8 cellular contexts compared by ENCODE assay signal in genomic region chr3:27360113-27361078, GRCh38. TPM values are rescaled to one million over a fixed set of nuclear protein-coding genes. Genes with fewer than 3 reads are reported as not detected.
A peak's percentile ranks its signal among the peaks of the same experiment; 100 is the strongest.
DNase-seq lines count a peak whose midpoint lies in the region; ATAC-seq and TF ChIP-seq lines count a peak whose summit lies in the region.

No MANE protein-coding gene starts in this region.

- H3K4me3 ChIP-seq in OCI-LY3 (ENCODE audit: low read length) (no peak overlapping the region), right lobe of liver (no peak overlapping the region)
- H3K4me3 ChIP-seq in naive thymus-derived CD4-positive, alpha-beta T cell (ENCODE audit: low read length): no peak overlapping the region

- H3K4me1 ChIP-seq in OCI-LY3 (ENCODE audit: low read length) (peaks cover 30% of the 10 kb centered on the region), right lobe of liver (peaks cover 0 to 47% (median 19%) of the 10 kb centered on the region in 4 donors)
- peaks cover 10 to 18% of the 10 kb centered on the region in 2 donors for H3K4me1 ChIP-seq in naive thymus-derived CD4-positive, alpha-beta T cell (ENCODE audit: control insufficient read depth in 2 of 2, insufficient read depth in 2 of 2, low read length in 2 of 2)

- peak; percentile 55 for ATAC-seq in GM19035 (IDR thresholded peaks at IDR 0.05; ENCODE audit: unreplicated experiment)
- peak; percentile 53 for ATAC-seq in HG03139 (IDR thresholded peaks at IDR 0.05; ENCODE audit: unreplicated experiment)
- peak; percentile 70 to 90 (median 81) for ATAC-seq in right lobe of liver
- no peak for ATAC-seq in T-cell (replicated peaks in 1 of 4)
- ATAC-seq in naive thymus-derived CD4-positive, alpha-beta T cell: no peak

- TF ChIP-seq POLR2A in right lobe of liver (IDR thresholded peaks at IDR 0.05): no peak

- peak in 2 of 3 donors; percentile 21 to 64 for DNase-seq in right lobe of liver
- no peak for DNase-seq in T-cell
- no peak for DNase-seq in naive thymus-derived CD4-positive, alpha-beta T cell
- no peak for DNase-seq in UCSD-AML1 (lab: John Stamatoyannopoulos, UW; ENCODE audit: unreplicated experiment)
- no peak for DNase-seq in activated naive CD4-positive, alpha-beta T cell treated with Interleukin-2 at 50 U/mL for 16 hours

- POLR2A ChIA-PET in T-cell (lab: Charles Lee): interaction anchor here in 1 of 2 donors (0.5 kb wide), 1 partner anchor 67 kb away, joined by 3 read pairs; no protein-coding TSS in a partner anchor
- POLR2A ChIA-PET in naive thymus-derived CD4-positive, alpha-beta T cell (lab: Charles Lee): no interaction called here

- no peak overlapping the region for H3K4me3 Mint-ChIP-seq in T-cell
- no peak overlapping the region for H3K4me3 Mint-ChIP-seq in naive thymus-derived CD4-positive, alpha-beta T cell

- no peaks in the 10 kb centered on the region for H3K36me3 Mint-ChIP-seq in T-cell
- H3K36me3 Mint-ChIP-seq in naive thymus-derived CD4-positive, alpha-beta T cell: peaks cover 0 to 2% (median 0%) of the 10 kb centered on the region in 5 donors

- H3K27ac ChIP-seq in OCI-LY3 (ENCODE audit: low read length): peak overlapping the region; percentile 66
- H3K27ac ChIP-seq in right lobe of liver: peak overlapping the region in 2 of 3 donors; percentile 42 to 69
- no peak overlapping the region for H3K27ac ChIP-seq in naive thymus-derived CD4-positive, alpha-beta T cell (ENCODE audit: low read depth, low read length)

- H3K4me2 ChIP-seq in OCI-LY3 (ENCODE audit: low read length): peak overlapping the region; percentile 74

- CTCF ChIA-PET in T-cell (lab: Charles Lee): interaction anchor here in 1 of 2 donors (0.5 to 0.6 kb wide), 2 partner anchors 271 to 321 kb away, joined by 3 read pairs; no protein-coding TSS in a partner anchor
- CTCF ChIA-PET in naive thymus-derived CD4-positive, alpha-beta T cell (lab: Charles Lee): no interaction called here

- H3K9me3 Mint-ChIP-seq in T-cell: no peaks in the 10 kb centered on the region
- no peaks in the 10 kb centered on the region for H3K9me3 Mint-ChIP-seq in naive thymus-derived CD4-positive, alpha-beta T cell

- TF ChIP-seq CTCF in OCI-LY3 (IDR thresholded peaks at IDR 0.05; ENCODE audit: low read depth, low read length) (no peak), right lobe of liver (IDR thresholded peaks at IDR 0.05) (no peak)

- H3K36me3 ChIP-seq in OCI-LY3 (replicated peaks; ENCODE audit: low read depth, low read length): no peaks in the 10 kb centered on the region
- no peaks in the 10 kb centered on the region for H3K36me3 ChIP-seq in right lobe of liver
- H3K36me3 ChIP-seq in naive thymus-derived CD4-positive, alpha-beta T cell (ENCODE audit: control insufficient read depth in 2 of 3, insufficient read depth in 3 of 3, low read length in 3 of 3): no peaks in the 10 kb centered on the region

- no peaks in the 10 kb centered on the region for H3K27me3 Mint-ChIP-seq in T-cell
- H3K27me3 Mint-ChIP-seq in naive thymus-derived CD4-positive, alpha-beta T cell: peaks cover 0 to 6% (median 0%) of the 10 kb centered on the region in 5 donors

- H3K27me3 ChIP-seq in OCI-LY3 (ENCODE audit: low read depth, low read length) (no peaks in the 10 kb centered on the region), right lobe of liver (no peaks in the 10 kb centered on the region)
- no peaks in the 10 kb centered on the region for H3K27me3 ChIP-seq in naive thymus-derived CD4-positive, alpha-beta T cell (ENCODE audit: control insufficient read depth in 2 of 2, insufficient read depth in 2 of 2, low read length in 2 of 2)

- no peaks in the 10 kb centered on the region for H3K79me2 ChIP-seq in OCI-LY3 (ENCODE audit: low read length)

- no peaks in the 10 kb centered on the region for H3K9me3 ChIP-seq in OCI-LY3 (ENCODE audit: insufficient read depth, low read length)
- no peaks in the 10 kb centered on the region for H3K9me3 ChIP-seq in right lobe of liver
- no peaks in the 10 kb centered on the region for H3K9me3 ChIP-seq in naive thymus-derived CD4-positive, alpha-beta T cell (ENCODE audit: control insufficient read depth in 2 of 3, low read length in 3 of 3)

- intact Hi-C loops in right lobe of liver (cut with DNase I): no loop called here
- intact Hi-C loops in naive thymus-derived CD4-positive, alpha-beta T cell (cut with micrococcal nuclease): no loop called here

- peaks cover 30 to 35% (median 30%) of the 10 kb centered on the region in 3 donors for H3K4me1 Mint-ChIP-seq in T-cell
- H3K4me1 Mint-ChIP-seq in naive thymus-derived CD4-positive, alpha-beta T cell: peaks cover 0 to 31% (median 25%) of the 10 kb centered on the region in 7 donors

- H3K27ac Mint-ChIP-seq in T-cell: no peak overlapping the region
- H3K27ac Mint-ChIP-seq in naive thymus-derived CD4-positive, alpha-beta T cell: peak overlapping the region in 1 of 9 donors; percentile 47

- peak overlapping the region; percentile 53; the same call in 1 of the 2 replicates for H3K9ac ChIP-seq in OCI-LY3 (ENCODE audit: low read length)

- 13% methylated on average over 7 of the region's 7 CpGs for WGBS in right lobe of liver (ENCODE audit: insufficient coverage, low coverage, low lambda C conversion rate, missing lambda C conversion rate)

- peak overlapping the region; percentile 41; the same call in 1 of the 2 replicates for H2AFZ ChIP-seq in OCI-LY3 (ENCODE audit: low read depth, low read length)

- H4K20me1 ChIP-seq in OCI-LY3 (ENCODE audit: insufficient read depth, low read length): no peaks in the 10 kb centered on the region

RNA-seq across cellular contexts. Expression of gene NEK10, which starts 8.8 kb away (rescaled TPM):
- total RNA-seq in right lobe of liver: 1 to 10 TPM in 3 of 6 experiments, under 1 TPM in 3; 0.43 to 2.5 (median 0.87) TPM
- total RNA-seq in T-cell: 1 to 10 TPM in 3 of 5 donors, under 1 TPM in 2; 0.73 to 2.2 (median 1.2) TPM
- total RNA-seq in naive thymus-derived CD4-positive, alpha-beta T cell: 1 to 10 TPM in 2 of 5 experiments, under 1 TPM in 3; 0.64 to 2.0 (median 0.95) TPM
- not detected for polyA plus RNA-seq in naive thymus-derived CD4-positive, alpha-beta T cell

Comparison
In these comparisons a context has a peak if more than half of its experiments do, and no peak if none do; other contexts are left out.
1. ATAC-seq: peak in GM19035 (single experiment), HG03139 (single experiment) and right lobe of liver (4 of 4); none in T-cell (0 of 4) and naive thymus-derived CD4-positive, alpha-beta T cell (single experiment).
2. DNase-seq: peak in right lobe of liver (2 of 3); none in T-cell (0 of 34), naive thymus-derived CD4-positive, alpha-beta T cell (0 of 9), UCSD-AML1 (single experiment) and activated naive CD4-positive, alpha-beta T cell treated with Interleukin-2 at 50 U/mL for 16 hours (single experiment).